In the genomic region with DNA sequence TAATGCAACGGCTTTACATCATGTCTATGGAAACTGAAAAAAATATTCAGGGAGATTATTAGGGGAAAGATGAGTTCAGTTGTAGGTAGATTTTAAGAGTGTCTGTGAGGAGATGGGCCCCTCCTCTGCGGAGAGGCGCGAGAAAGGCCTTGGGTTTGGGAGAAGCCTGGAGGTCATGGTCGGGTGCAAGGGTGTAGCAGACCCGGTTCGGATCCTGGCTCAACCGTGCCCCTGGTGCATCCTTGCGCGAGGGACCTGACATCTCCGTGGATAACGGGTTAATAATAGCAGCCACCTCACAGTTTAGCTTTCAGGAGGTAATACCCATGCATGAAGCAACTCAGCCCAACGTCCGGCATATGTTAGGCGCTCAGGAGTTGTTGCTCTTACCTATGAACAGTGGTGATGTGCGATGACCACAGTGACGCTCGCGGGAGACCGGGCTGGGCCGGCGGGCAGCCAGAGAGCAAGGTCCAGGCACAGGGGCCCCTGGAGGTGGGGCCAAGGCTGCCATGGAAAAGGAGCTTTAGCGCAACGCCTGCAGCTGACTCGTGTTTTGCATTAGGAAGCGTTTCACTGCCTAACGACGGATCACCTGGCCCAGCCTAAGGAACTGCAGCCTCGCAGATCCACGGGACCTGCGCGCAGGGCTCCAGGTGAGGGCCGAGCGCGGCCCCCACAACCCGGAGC, we compare ENCODE assay signal across 16 cellular contexts.
A peak's percentile ranks its signal among the peaks of the same experiment; 100 is the strongest.
DNase-seq lines count a peak whose midpoint lies in the region; ATAC-seq and TF ChIP-seq lines count a peak whose summit lies in the region.
"Had no signal": no experiment of that assay in that cellular context is flagged by ENCODE, and none has a peak within 500 bp of the region (broad histone marks: within the 10 kb centered on the region; RNA-seq: fewer than 3 reads in every experiment).

No MANE protein-coding gene starts in this region.

- DNase-seq in Caco-2 (peak; percentile 31 to 41), H7 (peak; percentile 26), endodermal cell (peak; percentile 38), NCI-H2196 (lab: John Stamatoyannopoulos, UW; ENCODE audit: unreplicated experiment) (no peak), substantia nigra (lab: John Stamatoyannopoulos, UW) (no peak)
- DNase-seq in stimulated activated naive B cell treated with anti-CD40 and anti-IgM and Interleukin-4, amounts not matched to agents 10 μg/mL and 1 μg/mL and 100 μg/mL, for 72 hours = no peak
- DNase-seq: CD8-positive, alpha-beta T cell; DMS 273 treated with DMSO at 0.1 percent for 48 hours; DMS53; DND-41; EL; HCEC 1CT had no signal

- peaks cover 8% of the 10 kb centered on the region for H3K27me3 Mint-ChIP-seq in Caco-2 (ENCODE audit: insufficient read depth, unreplicated experiment)
- no peaks in the 10 kb centered on the region for H3K27me3 Mint-ChIP-seq in endodermal cell (ENCODE audit: insufficient read depth)
- H3K27me3 Mint-ChIP-seq in stimulated activated naive B cell treated with anti-CD40 and anti-IgM and Interleukin-4, amounts not matched to agents 10 μg/mL and 1 μg/mL and 100 μg/mL, for 72 hours = no peaks in the 10 kb centered on the region
- H3K27me3 Mint-ChIP-seq: B cell had no signal

- H3K4me1 ChIP-seq in Caco-2 = no peaks in the 10 kb centered on the region
- H3K4me1 ChIP-seq in endodermal cell (ENCODE audit: control insufficient read depth, insufficient read depth, low read length) = no peaks in the 10 kb centered on the region

- H3K9ac ChIP-seq in endodermal cell (ENCODE audit: extremely low read depth, low read length, poor library complexity, severe bottlenecking) = no peak overlapping the region
- H3K9ac ChIP-seq: BLaER1 treated with 17β-estradiol and CSF1 and Interleukin-3, amounts not matched to agents 10 nM and 100 nM had no signal

- no peaks in the 10 kb centered on the region for H3K9me3 Mint-ChIP-seq in Caco-2 (ENCODE audit: unreplicated experiment)
- no peaks in the 10 kb centered on the region for H3K9me3 Mint-ChIP-seq in endodermal cell
- peaks cover 0 to 3% of the 10 kb centered on the region in 2 donors for H3K9me3 Mint-ChIP-seq in stimulated activated naive B cell treated with anti-CD40 and anti-IgM and Interleukin-4, amounts not matched to agents 10 μg/mL and 1 μg/mL and 100 μg/mL, for 72 hours
- H3K9me3 Mint-ChIP-seq: CD8-positive, alpha-beta T cell had no signal

- POLR2A ChIA-PET in Caco-2 (lab: Charles Lee) = no interaction called here

- WGBS in endodermal cell (ENCODE audit: insufficient coverage in 1 of 2, insufficient read length in 1 of 2), 2 experiments = 93 to 94% methylated on average over 18 to 36 of the region's 36 CpGs

- ATAC-seq in stimulated activated naive B cell treated with anti-CD40 and anti-IgM and Interleukin-4, amounts not matched to agents 10 μg/mL and 1 μg/mL and 100 μg/mL, for 72 hours (replicated peaks) = no peak
- ATAC-seq: CD8-positive, alpha-beta T cell; GM12878 had no signal

- H3K36me3 Mint-ChIP-seq in Caco-2 (ENCODE audit: insufficient read depth, unreplicated experiment) (no peaks in the 10 kb centered on the region), endodermal cell (ENCODE audit: low read depth) (no peaks in the 10 kb centered on the region)
- H3K36me3 Mint-ChIP-seq in stimulated activated naive B cell treated with anti-CD40 and anti-IgM and Interleukin-4, amounts not matched to agents 10 μg/mL and 1 μg/mL and 100 μg/mL, for 72 hours = no peaks in the 10 kb centered on the region
- H3K36me3 Mint-ChIP-seq: CD8-positive, alpha-beta T cell had no signal

- H3K4me3 Mint-ChIP-seq in Caco-2 (ENCODE audit: unreplicated experiment) = peak overlapping the region; percentile 19
- H3K4me3 Mint-ChIP-seq in endodermal cell = no peak overlapping the region
- H3K4me3 Mint-ChIP-seq in stimulated activated naive B cell treated with anti-CD40 and anti-IgM and Interleukin-4, amounts not matched to agents 10 μg/mL and 1 μg/mL and 100 μg/mL, for 72 hours = no peak overlapping the region
- H3K4me3 Mint-ChIP-seq: B cell; CD8-positive, alpha-beta T cell had no signal

- intact Hi-C loops in Caco-2 (cut with micrococcal nuclease; ENCODE audit: unreplicated experiment) = no loop called here

- no TSS peak for BruUV-seq in Caco-2 (replicated peaks; lab: Mats Ljungman, UMichigan)

- H3K4me1 Mint-ChIP-seq in Caco-2 (ENCODE audit: low read depth, unreplicated experiment) (no peaks in the 10 kb centered on the region), endodermal cell (peaks cover 2% of the 10 kb centered on the region)
- H3K4me1 Mint-ChIP-seq in stimulated activated naive B cell treated with anti-CD40 and anti-IgM and Interleukin-4, amounts not matched to agents 10 μg/mL and 1 μg/mL and 100 μg/mL, for 72 hours = peaks cover 15 to 28% of the 10 kb centered on the region in 2 donors

- no peak for TF ChIP-seq CTCF in Caco-2 (IDR thresholded peaks at IDR 0.05; ENCODE audit: insufficient read depth in 1 of 2, low read depth in 1 of 2, low read length in 1 of 2, severe bottlenecking in 1 of 2, unreplicated experiment in 1 of 2)
- no peak for TF ChIP-seq CTCF in endodermal cell (conservative IDR thresholded peaks at IDR 0.05)

- H3K27ac ChIP-seq in endodermal cell (ENCODE audit: low read depth, low read length) (no peak overlapping the region), substantia nigra (ENCODE audit: low read depth, low read length, poor library complexity, severe bottlenecking) (no peak overlapping the region)
- H3K27ac ChIP-seq: BLaER1 treated with 17β-estradiol and CSF1 and Interleukin-3, amounts not matched to agents 10 nM and 100 nM; HL-60 had no signal

- H3K27ac Mint-ChIP-seq in Caco-2 (ENCODE audit: unreplicated experiment) = no peak overlapping the region
- no peak overlapping the region for H3K27ac Mint-ChIP-seq in endodermal cell
- peak overlapping the region; percentile 56 for H3K27ac Mint-ChIP-seq in stimulated activated naive B cell treated with anti-CD40 and anti-IgM and Interleukin-4, amounts not matched to agents 10 μg/mL and 1 μg/mL and 100 μg/mL, for 72 hours
- H3K27ac Mint-ChIP-seq: B cell; CD8-positive, alpha-beta T cell had no signal

- no peak overlapping the region; the same call in 1 of the 2 replicates for H3K4me3 ChIP-seq in Caco-2 (ENCODE audit: low read depth, low read length)
- H3K4me3 ChIP-seq in H7 (ENCODE audit: insufficient read depth, low read depth, low read length) = no peak overlapping the region
- H3K4me3 ChIP-seq in endodermal cell (ENCODE audit: low read length) = no peak overlapping the region
- H3K4me3 ChIP-seq: BLaER1 treated with 17β-estradiol and CSF1 and Interleukin-3, amounts not matched to agents 10 nM and 100 nM; GM12878 had no signal

- H3K36me3 ChIP-seq in Caco-2 (ENCODE audit: control insufficient read depth, insufficient read depth, low read length) = no peaks in the 10 kb centered on the region
- no peaks in the 10 kb centered on the region for H3K36me3 ChIP-seq in H7 (replicated peaks; ENCODE audit: control insufficient read depth, insufficient read depth, low read length)
- H3K36me3 ChIP-seq in endodermal cell (ENCODE audit: control insufficient read depth, insufficient read depth, low read length) = no peaks in the 10 kb centered on the region
- H3K36me3 ChIP-seq: BLaER1 treated with 17β-estradiol and CSF1 and Interleukin-3, amounts not matched to agents 10 nM and 100 nM had no signal

- no peaks in the 10 kb centered on the region for H3K9me3 ChIP-seq in Caco-2
- H3K9me3 ChIP-seq in endodermal cell (ENCODE audit: control insufficient read depth, low read length) = no peaks in the 10 kb centered on the region

- H3K27me3 ChIP-seq in Caco-2 (replicated peaks; ENCODE audit: control insufficient read depth, insufficient read depth, low read length) (no peaks in the 10 kb centered on the region), H7 (ENCODE audit: control insufficient read depth, insufficient read depth, low read length) (no peaks in the 10 kb centered on the region), endodermal cell (ENCODE audit: control insufficient read depth, insufficient read depth, low read length, poor library complexity, severe bottlenecking) (no peaks in the 10 kb centered on the region)
- H3K27me3 ChIP-seq: BLaER1 treated with 17β-estradiol and CSF1 and Interleukin-3, amounts not matched to agents 10 nM and 100 nM had no signal

- CTCF ChIA-PET in Caco-2 (lab: Charles Lee) = interaction anchor here (0.6 kb wide), 1 partner anchor 37 kb away, joined by 3 read pairs; no protein-coding TSS in a partner anchor

Comparison
In these comparisons a context has a peak if more than half of its experiments do, and no peak if none do; other contexts are left out.
1. DNase-seq: peak in Caco-2 (2 of 2), H7 (single experiment) and endodermal cell (single experiment); none in stimulated activated naive B cell treated with anti-CD40 and anti-IgM and Interleukin-4, amounts not matched to agents 10 μg/mL and 1 μg/mL and 100 μg/mL, for 72 hours (single experiment), NCI-H2196 (single experiment) and substantia nigra (0 of 49).